6 cellular contexts compared by ENCODE assay signal in the genomic region with DNA sequence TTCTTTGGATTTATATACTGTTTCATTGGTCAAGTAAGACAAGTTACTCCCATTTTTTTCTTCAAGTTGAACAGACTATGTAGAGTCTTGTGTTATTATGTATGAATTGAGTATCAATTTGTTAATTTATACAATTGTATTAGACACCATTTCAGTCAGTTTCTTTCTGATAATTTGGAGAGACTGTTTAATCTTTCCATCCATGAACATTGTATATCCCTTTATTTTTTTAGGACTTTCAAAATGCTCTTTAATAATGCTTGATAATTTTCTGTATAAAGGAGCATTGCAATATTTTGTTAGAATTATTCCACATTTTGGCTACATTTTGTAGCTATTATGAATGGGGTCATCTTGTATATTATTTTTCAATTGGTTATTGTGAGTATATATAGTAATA.
"Had no signal": no experiment of that assay in that cellular context is flagged by ENCODE, and none has a peak within 500 bp of the region (broad histone marks: within the 10 kb centered on the region; RNA-seq: fewer than 3 reads in every experiment).

No MANE protein-coding gene starts in this region.

- H2AFZ ChIP-seq: GM23248, GM23338 had no signal

- H3K36me3 ChIP-seq: HAP-1 had no signal

- ATAC-seq: GM23338 had no signal

- DNase-seq: GOT3, H7, H9 had no signal

- H3K9ac ChIP-seq: GM23248 had no signal

- H3K4me3 ChIP-seq: GM23248, GM23338, HAP-1 had no signal

- H3K4me2 ChIP-seq: GM23338 had no signal

- H3K4me1 ChIP-seq: HAP-1 had no signal

- H3K27ac ChIP-seq: GM23248 had no signal

- H3K9me3 ChIP-seq: HAP-1 had no signal
